ENCODE assay signal across 26 cellular contexts in genomic region chr9:103552712-103553111, GRCh38.
DNase-seq lines count a peak whose midpoint lies in the region; ATAC-seq, FAIRE-seq and TF ChIP-seq lines count a peak whose summit lies in the region.
"Had no signal": no experiment of that assay in that cellular context is flagged by ENCODE, and none has a peak within 500 bp of the region (broad histone marks: within the 10 kb centered on the region; RNA-seq: fewer than 3 reads in every experiment).

No MANE protein-coding gene starts in this region.

- TF ChIP-seq RAD21 in IMR-90 (IDR thresholded peaks at IDR 0.05; ENCODE audit: low read length): no peak
- TF ChIP-seq RAD21 in K562 (CRISPR knock-in tag; conservative IDR thresholded peaks at IDR 0.05 in 1 of 2, IDR thresholded peaks at IDR 0.05 in 1 of 2): no peak
- no peak for TF ChIP-seq RAD21 in H1 (IDR thresholded peaks at IDR 0.05 in 1 of 2, conservative IDR thresholded peaks at IDR 0.05 in 1 of 2; ENCODE audit: low read depth in 2 of 2, low read length in 2 of 2)

- H3K79me1 ChIP-seq in IMR-90 (ENCODE audit: low read depth in 1 of 2, low read length in 2 of 2) (no peaks in the 10 kb centered on the region), H1 (ENCODE audit: low read depth, low read length) (no peaks in the 10 kb centered on the region)

- H3K4me1 ChIP-seq in IMR-90 (ENCODE audit: control insufficient read depth, insufficient read depth, low read length) (no peaks in the 10 kb centered on the region), K562 (replicated peaks in 1 of 2; ENCODE audit: control insufficient read depth in 2 of 2, insufficient read depth in 2 of 2, low read length in 2 of 2) (no peaks in the 10 kb centered on the region), H1 (replicated peaks in 1 of 4; ENCODE audit: control insufficient read depth in 3 of 4, insufficient read depth in 4 of 4, low read length in 3 of 4) (no peaks in the 10 kb centered on the region)
- H3K4me1 ChIP-seq: BE2C, BLaER1 had no signal

- H4K5ac ChIP-seq in IMR-90 (ENCODE audit: low read depth, low read length): no peak overlapping the region
- no peak overlapping the region for H4K5ac ChIP-seq in H1 (ENCODE audit: insufficient read length, low read depth, low read length)

- no peak overlapping the region for H3K4me2 ChIP-seq in IMR-90 (ENCODE audit: low read depth, low read length)
- H3K4me2 ChIP-seq in K562 (ENCODE audit: insufficient read depth, low read length): no peak overlapping the region
- H3K4me2 ChIP-seq in H1 (ENCODE audit: insufficient read depth in 1 of 2, low read depth in 2 of 2, low read length in 2 of 2): no peak overlapping the region
- H3K4me2 ChIP-seq: BLaER1 had no signal

- CTCF ChIA-PET in IMR-90 (lab: Yijun Ruan, JAX): no interaction called here
- CTCF ChIA-PET in K562 (lab: Yijun Ruan, JAX; ENCODE audit: low intra/inter-chr PET ratio): no interaction called here
- CTCF ChIA-PET in H1 (lab: Charles Lee; ENCODE audit: partially characterized antibody): no interaction called here

- TF ChIP-seq EP300 in K562 (IDR thresholded peaks at IDR 0.05; ENCODE audit: low read length) (no peak), H1 (IDR thresholded peaks at IDR 0.05; ENCODE audit: borderline replicate concordance in 1 of 2, low read depth in 2 of 2, low read length in 2 of 2) (no peak)

- no peak overlapping the region for H3K14ac ChIP-seq in IMR-90 (replicated peaks; ENCODE audit: low read depth, low read length)
- no peak overlapping the region for H3K14ac ChIP-seq in H1 (ENCODE audit: insufficient read length)

- no peak overlapping the region for H2AFZ ChIP-seq in IMR-90 (replicated peaks; ENCODE audit: low read length, poor library complexity)
- H2AFZ ChIP-seq in K562 (ENCODE audit: low read depth, low read length): no peak overlapping the region
- H2AFZ ChIP-seq in H1 (ENCODE audit: low read length): no peak overlapping the region

- ATAC-seq in IMR-90 (ENCODE audit: low read depth) (no peak), K562 (no peak), left lobe of liver (no peak)
- ATAC-seq: GM12878 had no signal

- H3K4me3 ChIP-seq in IMR-90 (ENCODE audit: insufficient read depth, low read depth, low read length) (no peak overlapping the region), K562 (no peak overlapping the region), H1 (ENCODE audit: extremely low read depth in 1 of 4, insufficient read depth in 2 of 4, low read depth in 3 of 4, low read length in 4 of 4) (no peak overlapping the region)
- H3K4me3 ChIP-seq: BLaER1, GM12878 had no signal

- peaks cover 12% of the 10 kb centered on the region; the same call in 1 of the 2 replicates for H3K9me3 ChIP-seq in IMR-90 (ENCODE audit: control insufficient read depth, insufficient read depth, low read length)
- no peaks in the 10 kb centered on the region for H3K9me3 ChIP-seq in K562 (replicated peaks; ENCODE audit: control insufficient read depth, insufficient read depth, low read depth, low read length)
- no peaks in the 10 kb centered on the region for H3K9me3 ChIP-seq in H1 (ENCODE audit: insufficient read depth in 2 of 2, low read depth in 1 of 2, low read length in 1 of 2)
- H3K9me3 ChIP-seq: BE2C, BLaER1 had no signal

- no peak for TF ChIP-seq POLR2A in H54 (IDR thresholded peaks at IDR 0.05; ENCODE audit: low read depth, low read length)
- TF ChIP-seq POLR2A in IMR-90 (IDR thresholded peaks at IDR 0.05; ENCODE audit: low read depth, low read length): no peak
- TF ChIP-seq POLR2A in K562 (conservative IDR thresholded peaks at IDR 0.05): no peak
- TF ChIP-seq POLR2A in H1 (IDR thresholded peaks at IDR 0.05; ENCODE audit: control extremely low read depth in 1 of 2, low read depth in 2 of 2, low read length in 2 of 2): no peak

- no peak for DNase-seq in H54 (ENCODE audit: insufficient read length, low spot score)
- no peak for DNase-seq in IMR-90
- DNase-seq in K562 (ENCODE audit: extremely low read depth in 1 of 4, low spot score in 3 of 4): no peak
- DNase-seq in H1 (ENCODE audit: low read depth in 1 of 2, low spot score in 2 of 2): no peak
- no peak for DNase-seq in NCI-H748 treated with DMSO at 0.1 percent for 48 hours (lab: John Stamatoyannopoulos, UW)
- DNase-seq in activated T-cell treated with anti-CD3 and anti-CD28 coated beads for 4 hours: no peak
- no peak for DNase-seq in left lobe of liver (ENCODE audit: low spot score)
- DNase-seq: 8988T; ACHN; BE2C; C1 segment of cervical spinal cord; CD4-positive, alpha-beta memory T cell; CD4-positive, CD25-positive, alpha-beta regulatory T cell; CD8-positive, alpha-beta memory T cell; COR-L47; DMS 273 treated with DMSO at 0.1 percent for 48 hours; DMS153; DMS53; DMS79; DND-41; EL; GDM1 had no signal

- POLR2A ChIA-PET in IMR-90 (lab: Charles Lee; ENCODE audit: unreplicated experiment): no interaction called here
- POLR2A ChIA-PET in K562 (lab: Yijun Ruan, JAX): no interaction called here
- POLR2A ChIA-PET in H1 (lab: Charles Lee; ENCODE audit: partially characterized antibody): no interaction called here

- FAIRE-seq in H54 (lab: Jason Lieb, UNC) (peak; percentile 20), K562 (lab: Jason Lieb, UNC) (no peak), H1 (lab: Jason Lieb, UNC) (no peak)
- FAIRE-seq: GM12878, GM12892, GM18507 had no signal

- H2BK120ac ChIP-seq in IMR-90 (ENCODE audit: low read depth, low read length) (no peak overlapping the region), H1 (replicated peaks; ENCODE audit: low read depth, low read length) (no peak overlapping the region)

- in situ Hi-C loops in IMR-90 (cut with MboI; ENCODE audit: low sequenced_read_pairs) (no loop called here), K562 (cut with MboI) (no loop called here)

- no peaks in the 10 kb centered on the region for H3K36me3 ChIP-seq in IMR-90 (ENCODE audit: control insufficient read depth, insufficient read depth, low read length)
- no peaks in the 10 kb centered on the region for H3K36me3 ChIP-seq in K562 (ENCODE audit: control insufficient read depth, insufficient read depth, low read length)
- no peaks in the 10 kb centered on the region for H3K36me3 ChIP-seq in H1 (ENCODE audit: control insufficient read depth in 2 of 4, insufficient read depth in 4 of 4, low read length in 3 of 4)
- H3K36me3 ChIP-seq: BE2C, BLaER1 had no signal

- H3K56ac ChIP-seq in IMR-90 (ENCODE audit: extremely low read depth, insufficient read depth, low read length) (no peak overlapping the region), H1 (replicated peaks; ENCODE audit: insufficient read length, low read depth, low read length) (no peak overlapping the region)

- H2AK5ac ChIP-seq in IMR-90 (ENCODE audit: low read depth, low read length) (no peak overlapping the region), H1 (ENCODE audit: low read depth, low read length) (no peak overlapping the region)

- H3K9ac ChIP-seq in IMR-90 (ENCODE audit: low read depth, low read length) (no peak overlapping the region), K562 (ENCODE audit: insufficient read depth in 1 of 2, low read depth in 2 of 2, low read length in 2 of 2) (no peak overlapping the region), H1 (replicated peaks in 1 of 4; ENCODE audit: extremely low read depth in 1 of 4, low read depth in 3 of 4, low read length in 3 of 4) (no peak overlapping the region)
- H3K9ac ChIP-seq: BLaER1 had no signal

- H2BK15ac ChIP-seq in IMR-90 (ENCODE audit: low read depth, low read length) (no peak overlapping the region), H1 (ENCODE audit: low read length) (no peak overlapping the region)

- no peak overlapping the region for H2BK20ac ChIP-seq in IMR-90 (ENCODE audit: low read depth, low read length)
- no peak overlapping the region for H2BK20ac ChIP-seq in H1 (ENCODE audit: low read length)

- BruUV-seq in IMR-90 (replicated peaks; lab: Mats Ljungman, UMichigan) (no TSS peak), K562 (replicated peaks; lab: Mats Ljungman, UMichigan) (no TSS peak)

- H3K9me1 ChIP-seq in IMR-90 (ENCODE audit: insufficient read depth, low read length) (no peaks in the 10 kb centered on the region), K562 (ENCODE audit: control insufficient read depth, insufficient read depth, low read length) (no peaks in the 10 kb centered on the region)

- no peak overlapping the region for H3K23ac ChIP-seq in IMR-90 (ENCODE audit: low read depth, low read length)
- no peak overlapping the region for H3K23ac ChIP-seq in H1 (ENCODE audit: insufficient read length)

- H3K27ac ChIP-seq in IMR-90 (ENCODE audit: insufficient read depth, low read length): no peak overlapping the region
- no peak overlapping the region for H3K27ac ChIP-seq in K562 (ENCODE audit: extremely low read depth, low read depth, low read length)
- no peak overlapping the region for H3K27ac ChIP-seq in H1 (ENCODE audit: low read depth, low read length)
- H3K27ac ChIP-seq: BLaER1 had no signal

- no peak overlapping the region for H3K18ac ChIP-seq in IMR-90 (ENCODE audit: low read depth, low read length)
- no peak overlapping the region for H3K18ac ChIP-seq in H1 (ENCODE audit: extremely low read depth, low read length)

- H3K23me2 ChIP-seq in H1 (ENCODE audit: low read depth, low read length): no peaks in the 10 kb centered on the region; the same call in 1 of the 2 replicates

- TF ChIP-seq CTCF in IMR-90 (conservative IDR thresholded peaks at IDR 0.05; ENCODE audit: low read depth, low read length): no peak
- TF ChIP-seq CTCF in K562 (IDR thresholded peaks at IDR 0.05 in 2 of 3, conservative IDR thresholded peaks at IDR 0.05 in 1 of 3; ENCODE audit: insufficient read depth in 2 of 3, low read depth in 1 of 3, low read length in 3 of 3): no peak
- no peak for TF ChIP-seq CTCF in H1 (IDR thresholded peaks at IDR 0.05; ENCODE audit: control extremely low read depth in 1 of 3, insufficient read depth in 1 of 3, low read depth in 1 of 3, low read length in 3 of 3)

- H4K8ac ChIP-seq in IMR-90 (ENCODE audit: low read depth in 2 of 2, low read length in 2 of 2): no peak overlapping the region
- no peak overlapping the region for H4K8ac ChIP-seq in H1 (ENCODE audit: extremely low read depth, insufficient read depth, low read length)

- H2AK9ac ChIP-seq in IMR-90 (replicated peaks; ENCODE audit: low read depth, low read length, poor library complexity): no peak overlapping the region

- H4K91ac ChIP-seq in IMR-90 (ENCODE audit: insufficient read depth, low read depth, low read length) (no peak overlapping the region), H1 (replicated peaks; ENCODE audit: insufficient read length, low read length) (no peak overlapping the region)

- intact Hi-C loops in IMR-90 (cut with micrococcal nuclease): no loop called here
- intact Hi-C loops in K562 (cut with micrococcal nuclease): no loop called here

- no peak overlapping the region for H3K4ac ChIP-seq in IMR-90 (ENCODE audit: low read depth, low read length)
- no peak overlapping the region for H3K4ac ChIP-seq in H1 (replicated peaks; ENCODE audit: insufficient read length, low read depth, low read length)

- no peaks in the 10 kb centered on the region for H4K20me1 ChIP-seq in IMR-90 (ENCODE audit: insufficient read depth, low read length)
- H4K20me1 ChIP-seq in K562 (replicated peaks; ENCODE audit: control insufficient read depth, insufficient read depth, low read length): no peaks in the 10 kb centered on the region
- no peaks in the 10 kb centered on the region for H4K20me1 ChIP-seq in H1 (replicated peaks in 1 of 2; ENCODE audit: control insufficient read depth in 1 of 2, insufficient read depth in 2 of 2, low read length in 2 of 2)
- H4K20me1 ChIP-seq: BLaER1 had no signal

- H3K27me3 ChIP-seq in IMR-90 (ENCODE audit: control insufficient read depth, insufficient read depth, low read length) (no peaks in the 10 kb centered on the region), K562 (ENCODE audit: control insufficient read depth in 2 of 2, insufficient read depth in 2 of 2, low read length in 2 of 2) (no peaks in the 10 kb centered on the region), H1 (replicated peaks in 1 of 4; ENCODE audit: control insufficient read depth in 3 of 4, extremely low read depth in 1 of 4, insufficient read depth in 3 of 4, low read length in 3 of 4) (no peaks in the 10 kb centered on the region)
- H3K27me3 ChIP-seq: BE2C, BLaER1 had no signal

- WGBS in IMR-90 (ENCODE audit: extremely low coverage in 2 of 2, insufficient read length in 1 of 2), 2 experiments: no CpG with 5 or more reads among the region's 1 CpG
- WGBS in K562 (ENCODE audit: insufficient coverage, low coverage, missing lambda C conversion rate): 6% methylated on average over 1 of the region's 1 CpG
- 86% methylated on average over 1 of the region's 1 CpG; no CpG with 5 or more reads in 1 of the 2 experiments for WGBS in H1 (ENCODE audit: extremely low coverage in 1 of 2, insufficient coverage in 1 of 2, insufficient read length in 1 of 2, insufficient replicate concordance in 2 of 2, low coverage in 1 of 2, low lambda C conversion rate in 2 of 2, missing lambda C conversion rate in 1 of 2), 2 experiments

- H3K79me2 ChIP-seq in K562 (ENCODE audit: control insufficient read depth, insufficient read depth, low read length) (no peaks in the 10 kb centered on the region), H1 (ENCODE audit: control insufficient read depth in 1 of 2, insufficient read depth in 2 of 2, low read length in 2 of 2) (no peaks in the 10 kb centered on the region)

- H2BK12ac ChIP-seq in H1 (ENCODE audit: low read depth, low read length): no peak overlapping the region

- H2BK5ac ChIP-seq in IMR-90 (ENCODE audit: low read depth, low read length, poor library complexity, severe bottlenecking) (no peak overlapping the region), H1 (ENCODE audit: low read depth, low read length) (no peak overlapping the region)

- dilution Hi-C loops in IMR-90 (cut with HindIII; ENCODE audit: low sequenced_read_pairs, unreplicated experiment): no loop called here
